Comparison of ENCODE assay signal across 1 cellular context in the genomic region with DNA sequence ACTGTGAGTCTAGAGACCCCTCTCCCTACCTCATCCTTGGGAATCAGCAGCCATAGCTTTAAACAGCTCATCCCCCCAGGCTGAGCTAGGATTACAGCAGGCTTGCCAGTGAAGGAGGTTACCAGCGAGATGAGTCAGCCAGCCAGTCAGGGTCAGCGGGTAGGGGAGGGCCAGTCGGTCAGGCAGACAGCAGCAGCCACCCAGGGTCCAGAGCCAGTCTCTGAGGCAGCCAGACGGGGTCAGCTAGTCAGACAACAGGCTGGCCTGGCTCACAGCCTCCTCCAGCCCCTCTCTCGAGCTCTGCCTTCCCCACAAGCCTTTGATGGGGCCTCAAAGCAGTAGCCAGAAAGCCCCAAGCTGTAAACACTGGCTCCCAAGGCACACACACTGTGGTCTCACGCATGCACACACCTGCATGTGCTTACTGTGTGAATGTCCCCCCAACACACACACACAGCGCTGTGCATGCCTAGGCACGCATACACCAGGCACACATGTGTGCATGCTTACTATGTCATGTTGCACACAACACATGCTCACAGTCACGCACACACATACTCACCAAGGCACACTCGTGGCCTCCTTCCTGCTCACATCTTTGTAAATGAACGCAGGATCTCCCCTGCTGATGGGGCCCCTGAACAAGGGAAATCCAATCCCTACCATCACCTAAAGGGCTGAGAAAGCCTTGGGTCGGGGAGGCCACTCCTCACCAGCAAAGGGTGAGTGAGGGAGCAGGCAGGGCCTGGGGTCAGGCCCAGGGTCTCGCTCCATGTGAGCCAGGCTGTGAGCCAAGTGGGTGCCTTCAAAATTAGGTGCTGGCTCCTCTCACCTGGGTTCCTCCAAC.
TF ChIP-seq lines count a peak whose summit lies in the region.

No MANE protein-coding gene starts in this region.

TF ChIP-seq in A549, 52 proteins besides CTCF, POLR2A, EP300 and RAD21 (continued from another document):
- TF ChIP-seq, protein P1, sequence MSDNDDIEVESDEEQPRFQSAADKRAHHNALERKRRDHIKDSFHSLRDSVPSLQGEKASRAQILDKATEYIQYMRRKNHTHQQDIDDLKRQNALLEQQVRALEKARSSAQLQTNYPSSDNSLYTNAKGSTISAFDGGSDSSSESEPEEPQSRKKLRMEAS (IDR thresholded peaks at IDR 0.05), result peak; percentile 50
- TF ChIP-seq CEBPB (IDR thresholded peaks at IDR 0.05), result peak in 1 of 2 experiments; percentile 37; a peak in 2 of 4 replicates
- no peak for TF ChIP-seq NR3C1 (IDR thresholded peaks at IDR 0.05)
- peak; percentile 73 for TF ChIP-seq FOSL2 (IDR thresholded peaks at IDR 0.05)
- TF ChIP-seq FOSL2 (CRISPR knock-in tag; IDR thresholded peaks at IDR 0.05), result peak; percentile 88
- TF ChIP-seq GATA3 (IDR thresholded peaks at IDR 0.05; ENCODE audit: borderline replicate concordance), result peak; percentile 63
- no peak for TF ChIP-seq CBX8 (IDR thresholded peaks at IDR 0.05)
- no peak for TF ChIP-seq TP53 (CRISPR knock-in tag; IDR thresholded peaks at IDR 0.05)
- TF ChIP-seq, protein P2, sequence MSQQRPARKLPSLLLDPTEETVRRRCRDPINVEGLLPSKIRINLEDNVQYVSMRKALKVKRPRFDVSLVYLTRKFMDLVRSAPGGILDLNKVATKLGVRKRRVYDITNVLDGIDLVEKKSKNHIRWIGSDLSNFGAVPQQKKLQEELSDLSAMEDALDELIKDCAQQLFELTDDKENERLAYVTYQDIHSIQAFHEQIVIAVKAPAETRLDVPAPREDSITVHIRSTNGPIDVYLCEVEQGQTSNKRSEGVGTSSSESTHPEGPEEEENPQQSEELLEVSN (IDR thresholded peaks at IDR 0.05; ENCODE audit: borderline replicate concordance, low read depth), result no peak
- no peak for TF ChIP-seq ZSCAN20 (CRISPR knock-in tag; IDR thresholded peaks at IDR 0.05)
- peak; percentile 49; the same call in 1 of the 2 replicates for TF ChIP-seq JUNB (IDR thresholded peaks at IDR 0.05)
- TF ChIP-seq, protein P3, sequence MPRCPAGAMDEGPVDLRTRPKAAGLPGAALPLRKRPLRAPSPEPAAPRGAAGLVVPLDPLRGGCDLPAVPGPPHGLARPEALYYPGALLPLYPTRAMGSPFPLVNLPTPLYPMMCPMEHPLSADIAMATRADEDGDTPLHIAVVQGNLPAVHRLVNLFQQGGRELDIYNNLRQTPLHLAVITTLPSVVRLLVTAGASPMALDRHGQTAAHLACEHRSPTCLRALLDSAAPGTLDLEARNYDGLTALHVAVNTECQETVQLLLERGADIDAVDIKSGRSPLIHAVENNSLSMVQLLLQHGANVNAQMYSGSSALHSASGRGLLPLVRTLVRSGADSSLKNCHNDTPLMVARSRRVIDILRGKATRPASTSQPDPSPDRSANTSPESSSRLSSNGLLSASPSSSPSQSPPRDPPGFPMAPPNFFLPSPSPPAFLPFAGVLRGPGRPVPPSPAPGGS (IDR thresholded peaks at IDR 0.05), result peak; percentile 33; the same call in 1 of the 3 replicates
- peak; percentile 60 to 82; a peak in 3 of 5 replicates for TF ChIP-seq JUN (IDR thresholded peaks at IDR 0.05)
- no peak for TF ChIP-seq HOXA7 (CRISPR knock-in tag; IDR thresholded peaks at IDR 0.05)
- TF ChIP-seq RARB (CRISPR knock-in tag; IDR thresholded peaks at IDR 0.05), result no peak
- TF ChIP-seq, protein P4, sequence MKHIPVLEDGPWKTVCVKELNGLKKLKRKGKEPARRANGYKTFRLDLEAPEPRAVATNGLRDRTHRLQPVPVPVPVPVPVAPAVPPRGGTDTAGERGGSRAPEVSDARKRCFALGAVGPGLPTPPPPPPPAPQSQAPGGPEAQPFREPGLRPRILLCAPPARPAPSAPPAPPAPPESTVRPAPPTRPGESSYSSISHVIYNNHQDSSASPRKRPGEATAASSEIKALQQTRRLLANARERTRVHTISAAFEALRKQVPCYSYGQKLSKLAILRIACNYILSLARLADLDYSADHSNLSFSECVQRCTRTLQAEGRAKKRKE (CRISPR knock-in tag; IDR thresholded peaks at IDR 0.05; ENCODE audit: low read depth), result no peak
TF ChIP-seq in A549: peak in this region for 7.
